In genomic region chr3:4826237-4827100, GRCh38 we compare ENCODE assay signal across 8 cellular contexts.
DNase-seq lines count a peak whose midpoint lies in the region; ATAC-seq, FAIRE-seq and TF ChIP-seq lines count a peak whose summit lies in the region.

No MANE protein-coding gene starts in this region.

- H3K27me3 Mint-ChIP-seq in natural killer cell treated with Interleukin-12 subunit alpha and Interleukin-12 subunit beta and Interleukin-15 and Interleukin-18, amount 100 ng/mL, for 72 hours = no peaks in the 10 kb centered on the region
- peaks cover 79% of the 10 kb centered on the region for H3K27me3 Mint-ChIP-seq in endodermal cell (ENCODE audit: insufficient read depth)

- ATAC-seq in HepG2 (no peak; the same call in 2 of the 3 replicates), GM21619 (IDR thresholded peaks at IDR 0.05; ENCODE audit: unreplicated experiment) (no peak)
- ATAC-seq in natural killer cell treated with Interleukin-12 subunit alpha and Interleukin-12 subunit beta and Interleukin-15 and Interleukin-18, amount 100 ng/mL, for 72 hours = no peak

- TF ChIP-seq CTCF in liver (IDR thresholded peaks at IDR 0.05; ENCODE audit: low read depth, low read length, missing input control) (peak; percentile 3), HepG2 (CRISPR knock-in tag; IDR thresholded peaks at IDR 0.05) (no peak), esophagus squamous epithelium (IDR thresholded peaks at IDR 0.05) (no peak), endodermal cell (conservative IDR thresholded peaks at IDR 0.05) (no peak)

- no peaks in the 10 kb centered on the region for H3K27me3 ChIP-seq in liver (ENCODE audit: control insufficient read depth in 4 of 4, insufficient read depth in 4 of 4, low read length in 3 of 4)
- H3K27me3 ChIP-seq in HepG2 (ENCODE audit: control insufficient read depth in 1 of 2, insufficient read depth in 2 of 2, low read length in 2 of 2) = no peaks in the 10 kb centered on the region
- H3K27me3 ChIP-seq in esophagus squamous epithelium = no peaks in the 10 kb centered on the region
- peaks cover 78% of the 10 kb centered on the region for H3K27me3 ChIP-seq in endodermal cell (ENCODE audit: control insufficient read depth, insufficient read depth, low read length, poor library complexity, severe bottlenecking)

- BruUV-seq in HepG2 (replicated peaks; lab: Mats Ljungman, UMichigan) = no TSS peak

- WGBS in liver = 72% methylated on average over 20 of the region's 20 CpGs
- 97% methylated on average over 18 of the region's 20 CpGs for WGBS in HepG2 (ENCODE audit: low lambda C conversion rate)
- WGBS in esophagus squamous epithelium, 2 donors = 32 to 38% methylated on average over 17 to 18 of the region's 20 CpGs
- 89% methylated on average over 18 to 20 of the region's 20 CpGs for WGBS in endodermal cell (ENCODE audit: insufficient coverage in 1 of 2, insufficient read length in 1 of 2), 2 experiments

- H3K4me2 ChIP-seq in HepG2 (ENCODE audit: low read depth, low read length) = no peak overlapping the region

- TF ChIP-seq RAD21 in liver (IDR thresholded peaks at IDR 0.05) (peak in 1 of 2 donors; percentile 24), HepG2 (CRISPR knock-in tag; IDR thresholded peaks at IDR 0.05) (no peak)

- no peak overlapping the region for H3K9ac ChIP-seq in liver (ENCODE audit: low read depth in 1 of 2, low read length in 2 of 2)
- no peak overlapping the region for H3K9ac ChIP-seq in HepG2 (ENCODE audit: insufficient read depth, low read depth, low read length)
- H3K9ac ChIP-seq in endodermal cell (ENCODE audit: extremely low read depth, low read length, poor library complexity, severe bottlenecking) = no peak overlapping the region

- peaks cover 90 to 94% of the 10 kb centered on the region in 2 donors for H3K4me1 Mint-ChIP-seq in natural killer cell treated with Interleukin-12 subunit alpha and Interleukin-12 subunit beta and Interleukin-15 and Interleukin-18, amount 100 ng/mL, for 72 hours (ENCODE audit: low read depth in 2 of 2)
- H3K4me1 Mint-ChIP-seq in endodermal cell = peaks cover 18% of the 10 kb centered on the region

- peaks cover 49% of the 10 kb centered on the region for H3K36me3 Mint-ChIP-seq in natural killer cell treated with Interleukin-12 subunit alpha and Interleukin-12 subunit beta and Interleukin-15 and Interleukin-18, amount 100 ng/mL, for 72 hours
- no peaks in the 10 kb centered on the region for H3K36me3 Mint-ChIP-seq in endodermal cell (ENCODE audit: low read depth)

- in situ Hi-C loops in HepG2 (cut with HindIII; ENCODE audit: extremely low pct_ligation_motif_present, low pct_unique_long_range_greater_than_20kb) = no loop called here

- no peak for FAIRE-seq in HepG2 (lab: Jason Lieb, UNC)

- POLR2A ChIA-PET in HepG2 (lab: Yijun Ruan, JAX) = no interaction called here

- no peaks in the 10 kb centered on the region for H4K20me1 ChIP-seq in HepG2 (ENCODE audit: insufficient read depth, low read length)

- H2AFZ ChIP-seq in HepG2 (ENCODE audit: low read length) = no peak overlapping the region

- H3K4me1 ChIP-seq in liver (ENCODE audit: control insufficient read depth in 4 of 4, insufficient read depth in 4 of 4, low read length in 3 of 4) (peaks cover 0 to 19% (median 12%) of the 10 kb centered on the region in 4 donors), HepG2 (ENCODE audit: insufficient read depth, low read length) (peaks cover 25% of the 10 kb centered on the region), esophagus squamous epithelium (peaks cover 39 to 96% (median 48%) of the 10 kb centered on the region in 3 donors), endodermal cell (ENCODE audit: control insufficient read depth, insufficient read depth, low read length) (peaks cover 9% of the 10 kb centered on the region)

- peak overlapping the region; percentile 95 for H3K4me3 Mint-ChIP-seq in natural killer cell treated with Interleukin-12 subunit alpha and Interleukin-12 subunit beta and Interleukin-15 and Interleukin-18, amount 100 ng/mL, for 72 hours
- no peak overlapping the region for H3K4me3 Mint-ChIP-seq in endodermal cell

- no peak overlapping the region for H3K4me3 ChIP-seq in liver (ENCODE audit: low read depth in 1 of 3, low read length in 3 of 3)
- H3K4me3 ChIP-seq in HepG2 (replicated peaks in 1 of 3; ENCODE audit: insufficient read depth in 1 of 3, low read depth in 2 of 3, low read length in 3 of 3) = no peak overlapping the region
- H3K4me3 ChIP-seq in esophagus squamous epithelium = peak overlapping the region in 3 of 4 donors; percentile 8 to 27 (median 11)
- no peak overlapping the region for H3K4me3 ChIP-seq in endodermal cell (ENCODE audit: low read length)

- H3K27ac Mint-ChIP-seq in natural killer cell treated with Interleukin-12 subunit alpha and Interleukin-12 subunit beta and Interleukin-15 and Interleukin-18, amount 100 ng/mL, for 72 hours = peak overlapping the region; percentile 100
- H3K27ac Mint-ChIP-seq in endodermal cell = no peak overlapping the region

- H3K9me3 Mint-ChIP-seq in natural killer cell treated with Interleukin-12 subunit alpha and Interleukin-12 subunit beta and Interleukin-15 and Interleukin-18, amount 100 ng/mL, for 72 hours = peaks cover 3% of the 10 kb centered on the region
- no peaks in the 10 kb centered on the region for H3K9me3 Mint-ChIP-seq in endodermal cell

- H3K9me3 ChIP-seq in liver (ENCODE audit: control insufficient read depth in 4 of 4, low read length in 3 of 4) (no peaks in the 10 kb centered on the region), HepG2 (ENCODE audit: low read length) (no peaks in the 10 kb centered on the region), esophagus squamous epithelium (no peaks in the 10 kb centered on the region), endodermal cell (ENCODE audit: control insufficient read depth, low read length) (no peaks in the 10 kb centered on the region)

- H3K79me2 ChIP-seq in HepG2 (ENCODE audit: insufficient read depth, low read length) = no peaks in the 10 kb centered on the region

- H3K36me3 ChIP-seq in liver (ENCODE audit: control insufficient read depth in 4 of 4, insufficient read depth in 3 of 4, low read depth in 1 of 4, low read length in 3 of 4) (no peaks in the 10 kb centered on the region), HepG2 (replicated peaks in 1 of 2; ENCODE audit: control insufficient read depth in 1 of 2, insufficient read depth in 2 of 2, low read length in 2 of 2) (peaks cover 0 to 7% of the 10 kb centered on the region in 2 experiments; a peak in 1 of 5 replicates), esophagus squamous epithelium (peaks cover 0 to 10% (median 0%) of the 10 kb centered on the region in 3 donors), endodermal cell (ENCODE audit: control insufficient read depth, insufficient read depth, low read length) (no peaks in the 10 kb centered on the region)

- TF ChIP-seq POLR2A in HepG2 (IDR thresholded peaks at IDR 0.05; ENCODE audit: insufficient read depth in 1 of 2, low read depth in 2 of 2, low read length in 2 of 2) (no peak), esophagus squamous epithelium (IDR thresholded peaks at IDR 0.05) (peak in 1 of 4 donors; percentile 27)

- intact Hi-C loops in HepG2 (cut with micrococcal nuclease; ENCODE audit: unreplicated experiment) = no loop called here
- intact Hi-C loops in esophagus squamous epithelium (cut with DNase I) = no loop called here

- H3K27ac ChIP-seq in liver (ENCODE audit: low read depth in 1 of 2, low read length in 2 of 2) = peak overlapping the region; percentile 49 to 68
- no peak overlapping the region for H3K27ac ChIP-seq in HepG2 (ENCODE audit: extremely low read length, insufficient read depth, low read length)
- H3K27ac ChIP-seq in esophagus squamous epithelium = peak overlapping the region; percentile 82 to 92 (median 90)
- no peak overlapping the region for H3K27ac ChIP-seq in endodermal cell (ENCODE audit: low read depth, low read length)

- TF ChIP-seq EP300 in HepG2 (IDR thresholded peaks at IDR 0.05; ENCODE audit: low read depth in 2 of 2, low read length in 2 of 2) = no peak
- no peak for TF ChIP-seq EP300 in HepG2 (CRISPR knock-in tag; IDR thresholded peaks at IDR 0.05; ENCODE audit: borderline replicate concordance)

- CTCF ChIA-PET in HepG2 (lab: Yijun Ruan, JAX; ENCODE audit: low intra/inter-chr PET ratio, low total read pairs) = no interaction called here

- DNase-seq in HepG2 (ENCODE audit: low spot score) (no peak), esophagus squamous epithelium (lab: John Stamatoyannopoulos, UW) (peak; percentile 7), OCI-M1 (lab: John Stamatoyannopoulos, UW) (no peak), AML-193 (lab: John Stamatoyannopoulos, UW) (no peak), endodermal cell (no peak)
- DNase-seq in natural killer cell treated with Interleukin-12 subunit alpha and Interleukin-12 subunit beta and Interleukin-15 and Interleukin-18, amount 100 ng/mL, for 72 hours (ENCODE audit: low spot score) = no peak

TF ChIP-seq in liver, 16 proteins besides CTCF, POLR2A, EP300 and RAD21 (continues in another document):
- no peak for TF ChIP-seq ZBTB33 (IDR thresholded peaks at IDR 0.05)

TF ChIP-seq in HepG2, 621 proteins besides CTCF, POLR2A, EP300 and RAD21 (continues in another document):
- TF ChIP-seq ZNF792 (CRISPR knock-in tag; IDR thresholded peaks at IDR 0.05) = no peak
- no peak for TF ChIP-seq GATAD1 (CRISPR knock-in tag; IDR thresholded peaks at IDR 0.05)
- TF ChIP-seq GTF2F1 (IDR thresholded peaks at IDR 0.05; ENCODE audit: low read length) = no peak
- no peak for TF ChIP-seq ZUFSP (CRISPR knock-in tag; IDR thresholded peaks at IDR 0.05; ENCODE audit: borderline replicate concordance)
- TF ChIP-seq CEBPG (CRISPR knock-in tag; IDR thresholded peaks at IDR 0.05) = no peak

Comparison
In these comparisons a context has a peak if more than half of its experiments do, and no peak if none do; other contexts are left out.
1. H3K27ac ChIP-seq: peak in liver (2 of 2) and esophagus squamous epithelium (4 of 4); none in HepG2 (single experiment) and endodermal cell (single experiment).
2. H3K4me3 ChIP-seq: peak in esophagus squamous epithelium (3 of 4); none in liver (0 of 3), HepG2 (0 of 3) and endodermal cell (single experiment).